In the genomic region with DNA sequence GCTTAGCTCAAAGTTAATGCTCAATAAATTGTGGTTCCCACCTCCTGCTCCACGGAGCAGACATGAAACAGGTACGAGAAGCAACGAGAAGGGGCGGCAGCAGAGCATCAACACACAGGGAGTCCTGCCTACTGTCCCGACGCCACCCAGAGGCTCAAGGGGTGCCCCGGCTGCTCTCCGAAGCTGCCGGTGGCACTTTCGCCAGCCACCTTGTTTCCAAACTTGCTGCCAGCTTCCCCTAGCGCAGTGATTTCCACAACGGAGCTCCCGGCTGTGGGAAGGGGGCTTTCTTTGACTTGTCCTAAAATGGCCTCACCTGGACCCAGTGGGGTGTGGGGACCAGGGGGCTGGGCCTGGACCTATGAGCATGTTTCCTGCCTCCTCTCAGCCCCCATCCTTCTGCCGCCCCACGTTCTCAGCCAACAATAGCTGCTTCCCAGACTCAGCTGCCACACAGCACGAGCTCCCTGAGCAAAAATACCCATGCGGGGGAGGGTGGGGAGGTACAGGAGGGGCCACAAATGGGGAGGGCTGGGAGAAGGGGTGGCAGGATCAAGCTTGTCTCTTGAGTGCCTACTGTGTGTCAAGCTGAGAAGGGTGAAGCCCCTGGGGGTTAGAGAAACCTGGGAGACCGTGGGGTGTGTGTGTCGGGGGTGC, we compare ENCODE assay signal across 10 cellular contexts. TPM values are rescaled to one million over a fixed set of nuclear protein-coding genes. Genes with fewer than 3 reads are reported as not detected.
DNase-seq lines count a peak whose midpoint lies in the region; ATAC-seq, FAIRE-seq and TF ChIP-seq lines count a peak whose summit lies in the region.
"Had no signal": no experiment of that assay in that cellular context is flagged by ENCODE, and none has a peak within 500 bp of the region (broad histone marks: within the 10 kb centered on the region; RNA-seq: fewer than 3 reads in every experiment).

No MANE protein-coding gene starts in this region.

- no peaks in the 10 kb centered on the region for H3K9me3 Mint-ChIP-seq in HFFc6
- H3K9me3 Mint-ChIP-seq in activated naive CD8-positive, alpha-beta T cell treated with anti-CD3 and anti-CD28 coated beads for 36 hours: no peaks in the 10 kb centered on the region

- peak overlapping the region; percentile 96 for H3K27ac Mint-ChIP-seq in HFFc6
- peak overlapping the region; percentile 88 for H3K27ac Mint-ChIP-seq in activated naive CD8-positive, alpha-beta T cell treated with anti-CD3 and anti-CD28 coated beads for 36 hours

- TF ChIP-seq CTCF in HFFc6 (IDR thresholded peaks at IDR 0.05): no peak

- H3K9me3 ChIP-seq in small intestine (ENCODE audit: control insufficient read depth, low read depth): no peaks in the 10 kb centered on the region

- peaks cover 5% of the 10 kb centered on the region for H3K36me3 Mint-ChIP-seq in HFFc6 (ENCODE audit: low read depth)
- H3K36me3 Mint-ChIP-seq in activated naive CD8-positive, alpha-beta T cell treated with anti-CD3 and anti-CD28 coated beads for 36 hours: peaks cover 27% of the 10 kb centered on the region

- no peak for DNase-seq in HFFc6
- no peak for DNase-seq in activated naive CD8-positive, alpha-beta T cell treated with anti-CD3 and anti-CD28 coated beads for 36 hours
- peak; percentile 59 for DNase-seq in islet precursor cell
- no peak for DNase-seq in small intestine
- DNase-seq in foreskin melanocyte: no peak
- no peak for DNase-seq in NCI-H2081 (lab: John Stamatoyannopoulos, UW)
- DNase-seq: NCI-H2227 treated with DMSO at 0.1 percent for 48 hours had no signal

- ATAC-seq in HG02870 (IDR thresholded peaks at IDR 0.05; ENCODE audit: unreplicated experiment) (no peak), GM21717 (IDR thresholded peaks at IDR 0.05; ENCODE audit: unreplicated experiment) (no peak)

- WGBS in small intestine, 3 donors: 78 to 86% (median 80%) methylated on average over 19 of the region's 19 CpGs

- peaks cover 61% of the 10 kb centered on the region for H3K4me1 Mint-ChIP-seq in HFFc6 (ENCODE audit: low read depth)
- peaks cover 84% of the 10 kb centered on the region for H3K4me1 Mint-ChIP-seq in activated naive CD8-positive, alpha-beta T cell treated with anti-CD3 and anti-CD28 coated beads for 36 hours

- H3K36me3 ChIP-seq in small intestine (ENCODE audit: control insufficient read depth in 2 of 2, insufficient read depth in 2 of 2, low read length in 2 of 2): no peaks in the 10 kb centered on the region

- H3K4me3 ChIP-seq in small intestine (ENCODE audit: low read depth in 1 of 2, low read length in 2 of 2): no peak overlapping the region

- H3K4me1 ChIP-seq in small intestine (ENCODE audit: control insufficient read depth in 2 of 2, insufficient read depth in 1 of 2, low read depth in 1 of 2, low read length in 1 of 2): peaks cover 9 to 10% of the 10 kb centered on the region in 2 donors

- no peaks in the 10 kb centered on the region; the same call in 1 of the 2 replicates for H3K27me3 Mint-ChIP-seq in HFFc6 (ENCODE audit: insufficient read depth)
- no peaks in the 10 kb centered on the region for H3K27me3 Mint-ChIP-seq in activated naive CD8-positive, alpha-beta T cell treated with anti-CD3 and anti-CD28 coated beads for 36 hours

- H3K27ac ChIP-seq in small intestine (ENCODE audit: low read depth in 1 of 2, low read length in 1 of 2): peak overlapping the region; percentile 89 to 94

- no peak overlapping the region; the same call in 1 of the 2 replicates for H3K4me3 Mint-ChIP-seq in HFFc6
- peak overlapping the region; percentile 68 for H3K4me3 Mint-ChIP-seq in activated naive CD8-positive, alpha-beta T cell treated with anti-CD3 and anti-CD28 coated beads for 36 hours

- FAIRE-seq in small intestine (lab: Jason Lieb, UNC): no peak
- FAIRE-seq: islet of Langerhans had no signal

- H3K27me3 ChIP-seq in small intestine (ENCODE audit: control insufficient read depth in 2 of 2, insufficient read depth in 2 of 2, low read length in 2 of 2): no peaks in the 10 kb centered on the region

RNA-seq across cellular contexts. Expression of gene ECE1, which starts 35.6 kb away (rescaled TPM):
- 100 to 1,000 TPM; 116 to 134 (median 124) TPM for total RNA-seq in HFFc6 (2021; fragmentation: NEBNext Ultra II Directional; extraction: Animal tissue kit (Norgen Biotek cat#: 25700))
- total RNA-seq in activated naive CD8-positive, alpha-beta T cell treated with anti-CD3 and anti-CD28 coated beads for 36 hours: 100 to 1,000 TPM in 1 of 2 experiments, 10 to 100 TPM in 1; 95.6 to 101 TPM
- polyA plus RNA-seq in small intestine: 10 to 100 TPM; 20.8 to 58.1 (median 22.7) TPM
